In genomic region chr3:38397320-38397719, GRCh38 we compare ENCODE assay signal across 12 cellular contexts. TPM values are rescaled to one million over a fixed set of nuclear protein-coding genes. Genes with fewer than 3 reads are reported as not detected.
DNase-seq lines count a peak whose midpoint lies in the region; ATAC-seq, FAIRE-seq and TF ChIP-seq lines count a peak whose summit lies in the region.
"Had no signal": no experiment of that assay in that cellular context is flagged by ENCODE, and none has a peak within 500 bp of the region (broad histone marks: within the 10 kb centered on the region; RNA-seq: fewer than 3 reads in every experiment).

No MANE protein-coding gene starts in this region.

- H3K36me3 ChIP-seq in A673 (ENCODE audit: insufficient read depth, low read length, poor library complexity, severe bottlenecking) = no peaks in the 10 kb centered on the region
- H3K36me3 ChIP-seq in astrocyte (ENCODE audit: insufficient read depth, low read length) = peaks cover 3% of the 10 kb centered on the region

- no peak for TF ChIP-seq CTCF in A673 (conservative IDR thresholded peaks at IDR 0.05; ENCODE audit: low read depth, low read length)
- TF ChIP-seq CTCF in astrocyte (IDR thresholded peaks at IDR 0.05; ENCODE audit: insufficient read depth, low read depth, low read length) = no peak

- H3K36me3 Mint-ChIP-seq in astrocyte (ENCODE audit: low read depth, unreplicated experiment) = peaks cover 23% of the 10 kb centered on the region
- peaks cover 7% of the 10 kb centered on the region for H3K36me3 Mint-ChIP-seq in activated T-helper 1 cell treated with anti-CD3 and anti-CD28 coated beads, Interleukin-12 subunit alpha, Interleukin-12 subunit beta, Interleukin-2, Interleukin-4 antibody, amounts not matched to agents 30 ng/mL and 10 ng/mL and 1 ng/mL, durations not matched to agents 14 hours and 24 hours and 36 hours (ENCODE audit: low read depth)
- peaks cover 6% of the 10 kb centered on the region for H3K36me3 Mint-ChIP-seq in T-helper 2 cell treated with Interferon-gamma antibody and Interleukin-4, amounts not matched to agents 5 μg/mL and 100 μg/mL, for 36 hours (ENCODE audit: low read depth)
- H3K36me3 Mint-ChIP-seq: CD4-positive, alpha-beta memory T cell had no signal

- no peaks in the 10 kb centered on the region for H3K9me3 ChIP-seq in A673 (ENCODE audit: low read depth, low read length, poor library complexity, severe bottlenecking)
- no peaks in the 10 kb centered on the region for H3K9me3 ChIP-seq in astrocyte (ENCODE audit: insufficient read depth, low read depth, low read length)

- no peak overlapping the region for H3K4me2 ChIP-seq in astrocyte (ENCODE audit: low read length)

- DNase-seq in A673 (ENCODE audit: low spot score) (peak; percentile 1), HuH-7 (ENCODE audit: low spot score) (peak; percentile 37), astrocyte (ENCODE audit: low read depth) (peak; percentile 13), iPS-NIHi7 (ENCODE audit: extremely low spot score) (peak; percentile 89), cerebellar nuclear complex (lab: John Stamatoyannopoulos, UW) (no peak)
- DNase-seq in activated T-helper 1 cell treated with anti-CD3 and anti-CD28 coated beads, Interleukin-12 subunit alpha, Interleukin-12 subunit beta, Interleukin-2, Interleukin-4 antibody, amounts not matched to agents 30 ng/mL and 10 ng/mL and 1 ng/mL, durations not matched to agents 14 hours and 24 hours and 36 hours (ENCODE audit: low spot score) = no peak
- no peak for DNase-seq in T-helper 2 cell treated with Interferon-gamma antibody and Interleukin-4, amounts not matched to agents 5 μg/mL and 100 μg/mL, for 36 hours (ENCODE audit: low spot score)
- DNase-seq: dorsolateral prefrontal cortex; naive thymus-derived CD4-positive, alpha-beta T cell; NCI-H748 treated with DMSO at 0.1 percent for 48 hours had no signal

- POLR2A ChIA-PET in A673 (lab: Charles Lee; ENCODE audit: low non-redundant PET) = no interaction called here

- CTCF ChIA-PET in A673 (lab: Charles Lee) = no interaction called here

- H3K4me1 ChIP-seq in A673 (ENCODE audit: insufficient read depth, low read length, poor library complexity, severe bottlenecking) (no peaks in the 10 kb centered on the region), astrocyte (ENCODE audit: insufficient read depth, low read length) (no peaks in the 10 kb centered on the region)

- H3K4me1 Mint-ChIP-seq in astrocyte (ENCODE audit: low read depth, unreplicated experiment) = no peaks in the 10 kb centered on the region
- H3K4me1 Mint-ChIP-seq in activated T-helper 1 cell treated with anti-CD3 and anti-CD28 coated beads, Interleukin-12 subunit alpha, Interleukin-12 subunit beta, Interleukin-2, Interleukin-4 antibody, amounts not matched to agents 30 ng/mL and 10 ng/mL and 1 ng/mL, durations not matched to agents 14 hours and 24 hours and 36 hours (ENCODE audit: low read depth) = no peaks in the 10 kb centered on the region
- H3K4me1 Mint-ChIP-seq in T-helper 2 cell treated with Interferon-gamma antibody and Interleukin-4, amounts not matched to agents 5 μg/mL and 100 μg/mL, for 36 hours (ENCODE audit: low read depth) = no peaks in the 10 kb centered on the region
- H3K4me1 Mint-ChIP-seq: CD4-positive, alpha-beta memory T cell; naive thymus-derived CD4-positive, alpha-beta T cell had no signal

- no TSS peak for BruUV-seq in A673 (replicated peaks; lab: Mats Ljungman, UMichigan)

- H3K27ac ChIP-seq in A673 (ENCODE audit: low read depth, low read length, poor library complexity, severe bottlenecking) (no peak overlapping the region), astrocyte (ENCODE audit: low read depth, low read length) (no peak overlapping the region)
- H3K27ac ChIP-seq: dorsolateral prefrontal cortex had no signal

- H3K4me3 ChIP-seq in A673 (ENCODE audit: low read depth, low read length, poor library complexity, severe bottlenecking) (no peak overlapping the region), astrocyte (ENCODE audit: insufficient read depth, low read depth, low read length) (no peak overlapping the region)
- H3K4me3 ChIP-seq: dorsolateral prefrontal cortex had no signal

- H3K79me2 ChIP-seq in astrocyte (ENCODE audit: insufficient read depth, low read length) = no peaks in the 10 kb centered on the region

- no peak for FAIRE-seq in astrocyte (lab: Jason Lieb, UNC)

- no peaks in the 10 kb centered on the region for H4K20me1 ChIP-seq in astrocyte (ENCODE audit: insufficient read depth, low read length)

- intact Hi-C loops in A673 (cut with micrococcal nuclease; ENCODE audit: unreplicated experiment) = no loop called here
- intact Hi-C loops in activated T-helper 1 cell treated with anti-CD3 and anti-CD28 coated beads, Interleukin-12 subunit alpha, Interleukin-12 subunit beta, Interleukin-2, Interleukin-4 antibody, amounts not matched to agents 30 ng/mL and 10 ng/mL and 1 ng/mL, durations not matched to agents 14 hours and 24 hours and 36 hours (cut with micrococcal nuclease) = no loop called here

- H3K27me3 Mint-ChIP-seq in astrocyte (ENCODE audit: low read depth, unreplicated experiment) = no peaks in the 10 kb centered on the region
- H3K27me3 Mint-ChIP-seq in activated T-helper 1 cell treated with anti-CD3 and anti-CD28 coated beads, Interleukin-12 subunit alpha, Interleukin-12 subunit beta, Interleukin-2, Interleukin-4 antibody, amounts not matched to agents 30 ng/mL and 10 ng/mL and 1 ng/mL, durations not matched to agents 14 hours and 24 hours and 36 hours (ENCODE audit: insufficient read depth) = no peaks in the 10 kb centered on the region
- H3K27me3 Mint-ChIP-seq in T-helper 2 cell treated with Interferon-gamma antibody and Interleukin-4, amounts not matched to agents 5 μg/mL and 100 μg/mL, for 36 hours (ENCODE audit: low read depth) = no peaks in the 10 kb centered on the region
- H3K27me3 Mint-ChIP-seq: CD4-positive, alpha-beta memory T cell; naive thymus-derived CD4-positive, alpha-beta T cell had no signal

- no peaks in the 10 kb centered on the region for H3K9me3 Mint-ChIP-seq in astrocyte (ENCODE audit: unreplicated experiment)
- H3K9me3 Mint-ChIP-seq in activated T-helper 1 cell treated with anti-CD3 and anti-CD28 coated beads, Interleukin-12 subunit alpha, Interleukin-12 subunit beta, Interleukin-2, Interleukin-4 antibody, amounts not matched to agents 30 ng/mL and 10 ng/mL and 1 ng/mL, durations not matched to agents 14 hours and 24 hours and 36 hours = no peaks in the 10 kb centered on the region
- no peaks in the 10 kb centered on the region for H3K9me3 Mint-ChIP-seq in T-helper 2 cell treated with Interferon-gamma antibody and Interleukin-4, amounts not matched to agents 5 μg/mL and 100 μg/mL, for 36 hours

- no peak overlapping the region for H3K4me3 Mint-ChIP-seq in astrocyte (ENCODE audit: unreplicated experiment)
- H3K4me3 Mint-ChIP-seq in activated T-helper 1 cell treated with anti-CD3 and anti-CD28 coated beads, Interleukin-12 subunit alpha, Interleukin-12 subunit beta, Interleukin-2, Interleukin-4 antibody, amounts not matched to agents 30 ng/mL and 10 ng/mL and 1 ng/mL, durations not matched to agents 14 hours and 24 hours and 36 hours = no peak overlapping the region
- no peak overlapping the region for H3K4me3 Mint-ChIP-seq in T-helper 2 cell treated with Interferon-gamma antibody and Interleukin-4, amounts not matched to agents 5 μg/mL and 100 μg/mL, for 36 hours
- H3K4me3 Mint-ChIP-seq: CD4-positive, alpha-beta memory T cell; naive thymus-derived CD4-positive, alpha-beta T cell had no signal

- ATAC-seq in HG03442 (IDR thresholded peaks at IDR 0.05; ENCODE audit: unreplicated experiment) = no peak
- ATAC-seq: naive thymus-derived CD4-positive, alpha-beta T cell had no signal

- H3K27ac Mint-ChIP-seq in astrocyte (ENCODE audit: unreplicated experiment) = no peak overlapping the region
- H3K27ac Mint-ChIP-seq in activated T-helper 1 cell treated with anti-CD3 and anti-CD28 coated beads, Interleukin-12 subunit alpha, Interleukin-12 subunit beta, Interleukin-2, Interleukin-4 antibody, amounts not matched to agents 30 ng/mL and 10 ng/mL and 1 ng/mL, durations not matched to agents 14 hours and 24 hours and 36 hours = no peak overlapping the region
- no peak overlapping the region for H3K27ac Mint-ChIP-seq in T-helper 2 cell treated with Interferon-gamma antibody and Interleukin-4, amounts not matched to agents 5 μg/mL and 100 μg/mL, for 36 hours
- H3K27ac Mint-ChIP-seq: CD4-positive, alpha-beta memory T cell; naive thymus-derived CD4-positive, alpha-beta T cell had no signal

- no peak overlapping the region for H3K9ac ChIP-seq in astrocyte (ENCODE audit: low read length)

- H2AFZ ChIP-seq in astrocyte (ENCODE audit: low read depth, low read length) = no peak overlapping the region

- H3K27me3 ChIP-seq in A673 (replicated peaks; ENCODE audit: insufficient read depth, low read depth, low read length, poor library complexity) (no peaks in the 10 kb centered on the region), astrocyte (ENCODE audit: insufficient read depth, low read length) (no peaks in the 10 kb centered on the region)
- H3K27me3 ChIP-seq: dorsolateral prefrontal cortex had no signal

RNA-seq across cellular contexts. Expression of gene XYLB, which starts 50.7 kb away (rescaled TPM):
- total RNA-seq in A673 (2021) (3.6 and 4.7 TPM in 2 replicates), astrocyte (1.4 and 2.3 TPM in 2 replicates)
- 7.1 and 9.9 TPM in 2 replicates for total RNA-seq in activated T-helper 1 cell treated with anti-CD3 and anti-CD28 coated beads, Interleukin-12 subunit alpha, Interleukin-12 subunit beta, Interleukin-2, Interleukin-4 antibody, amounts not matched to agents 30 ng/mL and 10 ng/mL and 1 ng/mL, durations not matched to agents 14 hours and 24 hours and 36 hours

RNA-seq across cellular contexts. Expression of gene ACVR2B, which starts 56.4 kb away (rescaled TPM):
- 6.4 and 9.2 TPM in 2 replicates for total RNA-seq in A673 (2021)
- total RNA-seq in astrocyte = 12.7 and 14.7 TPM in 2 replicates
- total RNA-seq in activated T-helper 1 cell treated with anti-CD3 and anti-CD28 coated beads, Interleukin-12 subunit alpha, Interleukin-12 subunit beta, Interleukin-2, Interleukin-4 antibody, amounts not matched to agents 30 ng/mL and 10 ng/mL and 1 ng/mL, durations not matched to agents 14 hours and 24 hours and 36 hours = 10.4 and 10.5 TPM in 2 replicates

Comparison
In these comparisons a context has a peak if more than half of its experiments do, and no peak if none do; other contexts are left out.
1. DNase-seq: peak in A673 (single experiment), HuH-7 (single experiment), astrocyte (single experiment) and iPS-NIHi7 (single experiment); none in activated T-helper 1 cell treated with anti-CD3 and anti-CD28 coated beads, Interleukin-12 subunit alpha, Interleukin-12 subunit beta, Interleukin-2, Interleukin-4 antibody, amounts not matched to agents 30 ng/mL and 10 ng/mL and 1 ng/mL, durations not matched to agents 14 hours and 24 hours and 36 hours (single experiment), cerebellar nuclear complex (0 of 2) and T-helper 2 cell treated with Interferon-gamma antibody and Interleukin-4, amounts not matched to agents 5 μg/mL and 100 μg/mL, for 36 hours (single experiment).